15 cellular contexts compared by ENCODE assay signal in genomic region chr6:37612475-37612874, GRCh38.
"Had no signal": no experiment of that assay in that cellular context is flagged by ENCODE, and none has a peak within 500 bp of the region (broad histone marks: within the 10 kb centered on the region; RNA-seq: fewer than 3 reads in every experiment).

No MANE protein-coding gene starts in this region.

- H3K27me3 ChIP-seq: gastrocnemius medialis, testis had no signal

- H3K4me1 ChIP-seq: esophagus squamous epithelium, gastrocnemius medialis, left lung, testis had no signal

- DNase-seq: activated CD4-positive, alpha-beta T cell treated with anti-CD3 and anti-CD28 coated beads, Interleukin-2, amount 10 ng/mL, durations not matched to agents 7 days and 5 days; activated CD4-positive, CD25-positive, alpha-beta regulatory T cell; activated naive CD4-positive, alpha-beta T cell treated with anti-CD3 and anti-CD28 coated beads, Interleukin-2, amount 50 U/mL, for 16 hours; activated T-cell treated with anti-CD3 and anti-CD28 coated beads for 4 hours; amniotic stem cell; esophagus squamous epithelium; gastrocnemius medialis; heart right ventricle; islet precursor cell; left lung; mesendoderm; stimulated activated naive CD8-positive, alpha-beta T cell treated with anti-CD3 and anti-CD28 coated beads, Interleukin-15, amount 100 ng/mL, for 72 hours; T-helper 2 cell; testis had no signal

- ATAC-seq: gastrocnemius medialis; heart right ventricle; left lung; sciatic nerve; stimulated activated naive CD8-positive, alpha-beta T cell treated with anti-CD3 and anti-CD28 coated beads, Interleukin-15, amount 100 ng/mL, for 72 hours had no signal

- H3K9me3 ChIP-seq: esophagus squamous epithelium, gastrocnemius medialis, heart right ventricle, left lung, testis had no signal

- H3K27ac ChIP-seq: esophagus squamous epithelium, gastrocnemius medialis, heart right ventricle, left lung, testis had no signal

- H3K36me3 ChIP-seq: esophagus squamous epithelium, gastrocnemius medialis, heart right ventricle, left lung had no signal

- H3K4me3 ChIP-seq: esophagus squamous epithelium, gastrocnemius medialis, heart right ventricle, left lung, testis had no signal
